8 cellular contexts compared by ENCODE assay signal in the genomic region with DNA sequence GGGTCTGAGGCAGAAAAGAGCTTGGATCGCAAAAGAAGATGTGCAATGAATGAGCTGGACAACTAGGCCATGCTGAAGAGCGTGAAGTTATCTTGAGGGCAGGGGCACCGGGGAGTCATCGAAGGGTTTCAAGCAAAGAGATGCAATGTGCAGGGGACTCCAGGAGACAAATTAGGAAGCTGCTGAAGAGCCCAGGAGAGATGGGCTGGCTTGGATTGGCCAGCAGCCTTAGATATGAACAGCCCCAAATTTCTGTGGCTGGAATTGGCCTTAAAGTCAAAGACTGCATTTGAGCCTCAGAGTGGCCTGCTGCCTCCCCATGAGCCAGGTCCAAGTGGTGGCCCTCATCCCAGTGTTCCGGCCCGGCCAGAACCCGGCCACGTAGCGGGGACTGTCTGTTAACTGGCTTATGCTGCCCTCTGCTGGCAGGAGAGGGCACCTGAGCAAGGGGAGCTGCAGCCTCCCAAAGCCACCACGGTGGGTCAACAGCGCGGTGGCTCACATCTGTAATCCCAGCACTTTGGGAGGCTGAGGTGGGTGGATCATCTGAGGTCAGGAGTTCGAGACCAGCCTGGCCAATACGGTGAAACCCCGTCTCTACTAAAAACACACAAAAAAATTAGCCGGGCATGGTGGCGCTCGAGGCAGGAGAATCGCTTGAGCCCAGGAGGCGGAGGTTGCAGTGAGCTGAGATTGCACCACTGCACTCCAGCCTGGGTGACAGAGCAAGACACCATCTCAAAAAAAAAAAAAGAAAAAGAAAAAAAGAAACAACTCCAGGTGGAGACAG. TPM values are rescaled to one million over a fixed set of nuclear protein-coding genes. Genes with fewer than 3 reads are reported as not detected.
DNase-seq lines count a peak whose midpoint lies in the region; ATAC-seq, FAIRE-seq and TF ChIP-seq lines count a peak whose summit lies in the region.
"Not testable (repeated sequence)": the region's sequence is repeated elsewhere in the genome, so short reads cannot be mapped to it uniquely, and the experiment has no call there.

No MANE protein-coding gene starts in this region.

- H3K27me3 ChIP-seq in mammary epithelial cell (ENCODE audit: insufficient read depth, low read length); keratinocyte (ENCODE audit: control insufficient read depth, extremely low read depth, insufficient read depth, low read length): not testable (repeated sequence)

- peaks cover 19% of the 10 kb centered on the region for H3K27me3 Mint-ChIP-seq in activated B cell treated with CpG ODN at 0.5 μM for 24 hours

- H3K4me1 Mint-ChIP-seq in activated B cell treated with CpG ODN at 0.5 μM for 24 hours = not testable (repeated sequence)

- not testable (repeated sequence) for FAIRE-seq in keratinocyte (lab: Jason Lieb, UNC)

- not testable (repeated sequence) for H3K4me3 ChIP-seq in mammary epithelial cell (replicated peaks in 1 of 3; ENCODE audit: insufficient read depth in 1 of 3, low read depth in 2 of 3, low read length in 3 of 3); keratinocyte (ENCODE audit: control insufficient read depth in 2 of 3, extremely low read depth in 1 of 3, insufficient read depth in 2 of 3, low read depth in 1 of 3, low read length in 3 of 3)

- TSS peak; percentile 99 for BruUV-seq in mammary epithelial cell (replicated peaks; lab: Mats Ljungman, UMichigan)

- H3K9ac ChIP-seq in mammary epithelial cell (ENCODE audit: insufficient read depth, low read length); keratinocyte (ENCODE audit: control insufficient read depth, extremely low read depth, insufficient read depth, low read length): not testable (repeated sequence)

- not testable (repeated sequence) for H3K4me1 ChIP-seq in mammary epithelial cell (ENCODE audit: insufficient read depth, low read length); keratinocyte (ENCODE audit: control insufficient read depth, extremely low read depth, insufficient read depth, low read length)

- H3K4me3 Mint-ChIP-seq in activated B cell treated with CpG ODN at 0.5 μM for 24 hours = not testable (repeated sequence)

- CTCF ChIA-PET in activated B cell treated with CpG ODN at 0.5 μM for 24 hours (lab: Charles Lee) = interaction anchor here (0.6 to 4.6 kb wide), 16 partner anchors 10 to 110 kb away, joined by 3 to 68 read pairs (median 4); a partner anchor contains a TSS
- CTCF ChIA-PET in mammary epithelial cell (lab: Charles Lee; ENCODE audit: low non-redundant PET) = interaction anchor here (0.5 to 1.7 kb wide), 6 partner anchors 43 to 110 kb away, joined by 3 to 27 read pairs (median 6); no protein-coding TSS in a partner anchor

- H3K79me2 ChIP-seq in mammary epithelial cell (ENCODE audit: insufficient read depth, low read length); keratinocyte (ENCODE audit: control insufficient read depth, insufficient read depth, low read length): not testable (repeated sequence)

- H3K36me3 Mint-ChIP-seq in activated B cell treated with CpG ODN at 0.5 μM for 24 hours (ENCODE audit: low read depth) = not testable (repeated sequence)

- not testable (repeated sequence) for H3K4me2 ChIP-seq in mammary epithelial cell (ENCODE audit: insufficient read depth, low read depth, low read length); keratinocyte (ENCODE audit: control insufficient read depth, extremely low read depth, insufficient read depth, low read depth, low read length)

- H2AFZ ChIP-seq in mammary epithelial cell (ENCODE audit: low read depth, low read length); keratinocyte (ENCODE audit: control insufficient read depth, low read length): not testable (repeated sequence)

- H4K20me1 ChIP-seq in mammary epithelial cell (ENCODE audit: insufficient read depth, low read length); keratinocyte (ENCODE audit: control insufficient read depth, extremely low read depth, insufficient read depth, low read length): not testable (repeated sequence)

- in situ Hi-C loops in mammary epithelial cell (cut with MboI; ENCODE audit: low sequenced_read_pairs in 2 of 2) = not testable (repeated sequence)

- dilution Hi-C loops in mammary epithelial cell (cut with HindIII; ENCODE audit: low sequenced_read_pairs); keratinocyte (cut with MboI; ENCODE audit: extremely low pct_ligation_motif_present, low sequenced_read_pairs): not testable (repeated sequence)

- not testable (repeated sequence) for TF ChIP-seq CTCF in activated B cell treated with CpG ODN at 0.5 μM for 24 hours (IDR thresholded peaks at IDR 0.05)
- peak; percentile 84 to 90 for TF ChIP-seq CTCF in mammary epithelial cell (conservative IDR thresholded peaks at IDR 0.05 in 1 of 2, IDR thresholded peaks at IDR 0.05 in 1 of 2; ENCODE audit: extremely low read depth in 1 of 2, insufficient read depth in 1 of 2, low read depth in 1 of 2, low read length in 2 of 2)
- TF ChIP-seq CTCF in keratinocyte (optimal IDR thresholded peaks at IDR 0.05 in 1 of 3, IDR thresholded peaks at IDR 0.05 in 1 of 3, conservative IDR thresholded peaks at IDR 0.05 in 1 of 3; ENCODE audit: extremely low read depth in 1 of 3, insufficient read depth in 2 of 3, low read length in 3 of 3) = peak; percentile 75 to 96 (median 93)

- DNase-seq in AML-193 (lab: John Stamatoyannopoulos, UW) (peak; percentile 28 to 30), NCI-H2227 treated with DMSO at 0.1 percent for 48 hours (lab: John Stamatoyannopoulos, UW) (peak; percentile 49), activated B cell treated with CpG ODN at 0.5 μM for 24 hours (peak; percentile 63), mammary epithelial cell (peak; percentile 57), keratinocyte (ENCODE audit: low read depth, low spot score) (peak; percentile 25)
- peak; percentile 61 to 68 (median 64) for DNase-seq in stimulated activated CD4-positive, alpha-beta T cell treated with anti-CD3 and anti-CD28 coated beads, Interleukin-1b, Interleukin-23, amount 100 ng/mL, for 24 hours (ENCODE audit: low read depth in 4 of 4, low spot score in 1 of 4)

- POLR2A ChIA-PET in activated B cell treated with CpG ODN at 0.5 μM for 24 hours (lab: Charles Lee) = not testable (repeated sequence)

- H3K27ac Mint-ChIP-seq in activated B cell treated with CpG ODN at 0.5 μM for 24 hours = not testable (repeated sequence)

- intact Hi-C loops in activated B cell treated with CpG ODN at 0.5 μM for 24 hours (cut with micrococcal nuclease) (loop anchor here (1.0 to 5.0 kb wide), 3 partner anchors 43 to 1146 kb away; no protein-coding TSS in a partner anchor), mammary epithelial cell (cut with micrococcal nuclease) (loop anchor here (1.0 to 2.0 kb wide), 3 partner anchors 43 to 190 kb away; no protein-coding TSS in a partner anchor)

- peak; percentile 97 for ATAC-seq in GM19023 (IDR thresholded peaks at IDR 0.05; ENCODE audit: unreplicated experiment)
- ATAC-seq in HG03108 (IDR thresholded peaks at IDR 0.05; ENCODE audit: unreplicated experiment) = peak; percentile 69
- ATAC-seq in activated B cell treated with CpG ODN at 0.5 μM for 24 hours (ENCODE audit: low read depth) = peak; percentile 97

- not testable (repeated sequence) for H3K9me1 ChIP-seq in keratinocyte (ENCODE audit: control insufficient read depth, extremely low read depth, insufficient read depth, low read length)

- WGBS in mammary epithelial cell (ENCODE audit: low coverage, missing lambda C conversion rate) = 47% methylated on average over 8 of the region's 20 CpGs

- H3K9me3 Mint-ChIP-seq in activated B cell treated with CpG ODN at 0.5 μM for 24 hours = not testable (repeated sequence)

- H3K36me3 ChIP-seq in mammary epithelial cell (ENCODE audit: insufficient read depth, low read length); keratinocyte (ENCODE audit: control insufficient read depth in 2 of 2, extremely low read depth in 1 of 2, insufficient read depth in 2 of 2, low read length in 2 of 2): not testable (repeated sequence)

- not testable (repeated sequence) for H3K9me3 ChIP-seq in mammary epithelial cell (replicated peaks; ENCODE audit: insufficient read depth, low read length); keratinocyte (ENCODE audit: control insufficient read depth, low read depth, low read length)

- not testable (repeated sequence) for H3K27ac ChIP-seq in mammary epithelial cell (ENCODE audit: insufficient read depth, low read depth, low read length); keratinocyte (ENCODE audit: control insufficient read depth, insufficient read depth, low read length)

RNA-seq across cellular contexts. Expression of a gene that starts 11.2 kb away (rescaled TPM):
- total RNA-seq in activated B cell treated with CpG ODN at 0.5 μM for 24 hours (77.5 and 90.9 TPM in 2 replicates), mammary epithelial cell (100 to 1,000 TPM in 1 of 2 donors, 10 to 100 TPM in 1; 65.2 to 184 TPM)
- polyA plus RNA-seq in mammary epithelial cell (160 TPM), keratinocyte (127 to 175 TPM (median 151 TPM) in 3 replicates)
- polyA minus RNA-seq in mammary epithelial cell (137 TPM), keratinocyte (97.9 to 155 TPM (median 134 TPM) in 3 replicates)
- polyA plus RNA-seq in keratinocyte (2011; ENCODE audit: low read depth) = 34.0 TPM
- 104 and 122 TPM in 2 replicates for polyA plus RNA-seq in keratinocyte (2011; cell fraction: cytosol; rRNA removed)
- 200 and 213 TPM in 2 replicates for polyA plus RNA-seq in keratinocyte (2011; cell fraction: nucleus; rRNA removed)
- polyA plus RNA-seq in keratinocyte (2012; ENCODE audit: low replicate concordance) = 96.2 and 142 TPM in 2 replicates
- 158 TPM for polyA minus RNA-seq in keratinocyte (2011; cell fraction: cytosol; rRNA and poly(A)+ RNA removed)
- 124 and 148 TPM in 2 replicates for polyA minus RNA-seq in keratinocyte (2011; cell fraction: nucleus; rRNA and poly(A)+ RNA removed)

RNA-seq across cellular contexts. Expression of a gene that starts 28.0 kb away (rescaled TPM):
- not detected in 2 replicates for total RNA-seq in activated B cell treated with CpG ODN at 0.5 μM for 24 hours
- total RNA-seq in mammary epithelial cell = not detected
- polyA plus RNA-seq in mammary epithelial cell = not detected
- not detected for polyA minus RNA-seq in mammary epithelial cell
- polyA plus RNA-seq in keratinocyte = not detected in 3 replicates
- not detected for polyA plus RNA-seq in keratinocyte (2011; ENCODE audit: low read depth)
- polyA plus RNA-seq in keratinocyte (2011; cell fraction: cytosol; rRNA removed) = not detected in 2 replicates
- 0.11 TPM in 1 of 2 replicates, not detected in the other for polyA plus RNA-seq in keratinocyte (2011; cell fraction: nucleus; rRNA removed)
- polyA plus RNA-seq in keratinocyte (2012; ENCODE audit: low replicate concordance) = not detected in 2 replicates
- not detected in 3 replicates for polyA minus RNA-seq in keratinocyte
- polyA minus RNA-seq in keratinocyte (2011; cell fraction: cytosol; rRNA and poly(A)+ RNA removed) = not detected
- polyA minus RNA-seq in keratinocyte (2011; cell fraction: nucleus; rRNA and poly(A)+ RNA removed) = not detected in 2 replicates

RNA-seq across cellular contexts. Expression of a gene that starts 28.2 kb away (rescaled TPM):
- total RNA-seq in activated B cell treated with CpG ODN at 0.5 μM for 24 hours (not detected in 2 replicates), mammary epithelial cell (not detected)
- polyA plus RNA-seq in mammary epithelial cell (not detected), keratinocyte (not detected in 3 replicates)
- polyA minus RNA-seq in mammary epithelial cell (not detected), keratinocyte (not detected in 3 replicates)
- polyA plus RNA-seq in keratinocyte (2011; ENCODE audit: low read depth) = not detected
- not detected in 2 replicates for polyA plus RNA-seq in keratinocyte (2011; cell fraction: cytosol; rRNA removed)
- not detected in 2 replicates for polyA plus RNA-seq in keratinocyte (2011; cell fraction: nucleus; rRNA removed)
- not detected in 2 replicates for polyA plus RNA-seq in keratinocyte (2012; ENCODE audit: low replicate concordance)
- polyA minus RNA-seq in keratinocyte (2011; cell fraction: cytosol; rRNA and poly(A)+ RNA removed) = not detected
- polyA minus RNA-seq in keratinocyte (2011; cell fraction: nucleus; rRNA and poly(A)+ RNA removed) = not detected in 2 replicates
